Comparison of ENCODE assay signal across 9 cellular contexts in the genomic region with DNA sequence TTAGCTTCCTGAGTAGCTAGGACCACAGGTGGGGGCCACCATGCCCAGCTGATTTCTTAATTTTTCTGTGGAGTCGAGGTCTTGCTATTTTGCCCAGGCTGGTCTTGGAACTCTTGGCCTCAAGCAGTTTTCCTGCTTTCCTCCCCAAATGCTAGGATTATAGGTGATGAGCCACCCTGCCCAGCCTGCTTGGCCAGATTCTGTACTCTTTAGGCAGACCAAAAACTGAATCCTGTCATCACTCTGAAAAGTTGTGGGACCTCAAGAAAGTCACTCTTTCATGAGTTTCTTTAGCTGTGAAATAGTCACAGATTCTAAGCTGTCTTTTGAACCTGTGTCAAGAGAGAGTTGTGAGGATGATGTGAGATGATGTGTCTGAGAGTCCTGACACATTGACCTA.
"Had no signal": no experiment of that assay in that cellular context is flagged by ENCODE, and none has a peak within 500 bp of the region (broad histone marks: within the 10 kb centered on the region; RNA-seq: fewer than 3 reads in every experiment).

No MANE protein-coding gene starts in this region.

- DNase-seq: GM23248, GOT3, H7, H9, HCEC 1CT, HFFc6 had no signal

- H3K9ac ChIP-seq: GM23248 had no signal

- H3K27ac ChIP-seq: GM23248 had no signal

- H3K4me2 ChIP-seq: GM23338 had no signal

- H3K36me3 ChIP-seq: HAP-1 had no signal

- H3K4me3 Mint-ChIP-seq: GM23338, H9, HFFc6 had no signal

- H2AFZ ChIP-seq: GM23248, GM23338 had no signal

- H3K9me3 Mint-ChIP-seq: GM23338, H9, HFFc6 had no signal

- H3K27ac Mint-ChIP-seq: GM23338, H9, HFFc6 had no signal

- H3K4me3 ChIP-seq: GM23248, GM23338, HAP-1 had no signal

- H3K9me3 ChIP-seq: HAP-1 had no signal

- FAIRE-seq: H1 had no signal
